ENCODE assay signal across 26 cellular contexts in genomic region chr14:84065811-84066210, GRCh38.
"Had no signal": no experiment of that assay in that cellular context is flagged by ENCODE, and none has a peak within 500 bp of the region (broad histone marks: within the 10 kb centered on the region; RNA-seq: fewer than 3 reads in every experiment).

No MANE protein-coding gene starts in this region.

- DNase-seq: activated B cell treated with CpG ODN at 0.5 μM for 24 hours; activated CD4-positive, alpha-beta T cell treated with anti-CD3 and anti-CD28 coated beads for 36 hours; activated CD8-positive, alpha-beta T cell treated with anti-CD3 and anti-CD28 coated beads, Interleukin-2, amount 10 ng/mL, durations not matched to agents 7 days and 5 days; activated naive CD4-positive, alpha-beta T cell; activated T-cell treated with anti-CD3 and anti-CD28 coated beads for 4 hours; activated T-cell treated with anti-CD3 and anti-CD28 coated beads, Interleukin-2, amount 50 U/mL, for 72 hours; caudate nucleus; cortex of kidney; foreskin fibroblast; heart left ventricle; hypothalamus; immature natural killer cell; kidney; left colon; midbrain; naive thymus-derived CD8-positive, alpha-beta T cell; stimulated activated CD4-positive, alpha-beta T cell treated with anti-CD3 and anti-CD28 coated beads, Interleukin-2, amount 100 ng/mL, for 48 hours; stimulated activated naive CD4-positive, alpha-beta T cell treated with Interleukin-2 at 50 U/mL for 16 hours; T-helper 2 cell had no signal

- H3K27me3 Mint-ChIP-seq: activated B cell treated with CpG ODN at 0.5 μM for 24 hours; activated CD4-positive, alpha-beta T cell treated with anti-CD3 and anti-CD28 coated beads for 36 hours; brain; naive thymus-derived CD8-positive, alpha-beta T cell had no signal

- H3K27me3 ChIP-seq: ascending aorta, heart left ventricle, neural progenitor cell, right atrium auricular region, tibial nerve had no signal

- H3K4me1 Mint-ChIP-seq: activated B cell treated with CpG ODN at 0.5 μM for 24 hours; activated CD4-positive, alpha-beta T cell treated with anti-CD3 and anti-CD28 coated beads for 36 hours; immature natural killer cell; naive thymus-derived CD8-positive, alpha-beta T cell had no signal

- H3K4me3 ChIP-seq: ascending aorta, heart left ventricle, neural progenitor cell, right atrium auricular region, tibial nerve had no signal

- FAIRE-seq: endothelial cell of umbilical vein, kidney had no signal

- H3K4me3 Mint-ChIP-seq: activated B cell treated with CpG ODN at 0.5 μM for 24 hours; activated CD4-positive, alpha-beta T cell treated with anti-CD3 and anti-CD28 coated beads for 36 hours; activated CD8-positive, alpha-beta T cell treated with anti-CD3 and anti-CD28 coated beads, Interleukin-2, amount 10 ng/mL, durations not matched to agents 7 days and 5 days; activated T-cell treated with anti-CD3 and anti-CD28 coated beads, Interleukin-2, amount 50 U/mL, for 72 hours; brain; immature natural killer cell; naive thymus-derived CD8-positive, alpha-beta T cell; neural progenitor cell had no signal

- H3K27ac ChIP-seq: ascending aorta, heart left ventricle, neural progenitor cell, right atrium auricular region, tibial nerve had no signal

- H3K36me3 Mint-ChIP-seq: activated naive CD4-positive, alpha-beta T cell treated with anti-CD3 and anti-CD28 coated beads, Interleukin-2, amount 50 U/mL, for 72 hours; brain; immature natural killer cell; naive thymus-derived CD8-positive, alpha-beta T cell; neural progenitor cell had no signal

- H3K9me3 ChIP-seq: ascending aorta, heart left ventricle, right atrium auricular region, tibial nerve had no signal

- H3K27ac Mint-ChIP-seq: activated B cell treated with CpG ODN at 0.5 μM for 24 hours; activated CD4-positive, alpha-beta T cell treated with anti-CD3 and anti-CD28 coated beads for 36 hours; activated CD8-positive, alpha-beta T cell treated with anti-CD3 and anti-CD28 coated beads, Interleukin-2, amount 10 ng/mL, durations not matched to agents 7 days and 5 days; activated naive CD4-positive, alpha-beta T cell treated with anti-CD3 and anti-CD28 coated beads, Interleukin-2, amount 50 U/mL, for 72 hours; activated T-cell treated with anti-CD3 and anti-CD28 coated beads, Interleukin-2, amount 50 U/mL, for 72 hours; immature natural killer cell; naive thymus-derived CD8-positive, alpha-beta T cell; neural progenitor cell had no signal

- H3K9me3 Mint-ChIP-seq: brain, immature natural killer cell, neural progenitor cell had no signal

- H3K36me3 ChIP-seq: ascending aorta, heart left ventricle, neural progenitor cell, right atrium auricular region, tibial nerve had no signal

- H3K4me1 ChIP-seq: ascending aorta, neural progenitor cell, right atrium auricular region had no signal
